In genomic region chr7:47405921-47406765, GRCh38 we compare ENCODE assay signal across 11 cellular contexts.
A peak's percentile ranks its signal among the peaks of the same experiment; 100 is the strongest.
DNase-seq lines count a peak whose midpoint lies in the region; ATAC-seq and TF ChIP-seq lines count a peak whose summit lies in the region.
"Had no signal": no experiment of that assay in that cellular context is flagged by ENCODE, and none has a peak within 500 bp of the region (broad histone marks: within the 10 kb centered on the region; RNA-seq: fewer than 3 reads in every experiment).

No MANE protein-coding gene starts in this region.

- H3K36me3 Mint-ChIP-seq in natural killer cell treated with Interleukin-12 subunit alpha and Interleukin-12 subunit beta and Interleukin-15 and Interleukin-18, amount 100 ng/mL, for 72 hours, result no peaks in the 10 kb centered on the region
- H3K36me3 Mint-ChIP-seq in activated T-helper 2 cell treated with anti-CD3 and anti-CD28 coated beads, Interferon-gamma antibody, Interleukin-2, Interleukin-4, amounts not matched to agents 10 μg/mL and 5 μg/mL and 100 μg/mL, durations not matched to agents 14 hours and 24 hours and 36 hours (ENCODE audit: low read depth), result no peaks in the 10 kb centered on the region

- H3K9me3 Mint-ChIP-seq in natural killer cell treated with Interleukin-12 subunit alpha and Interleukin-12 subunit beta and Interleukin-15 and Interleukin-18, amount 100 ng/mL, for 72 hours, result no peaks in the 10 kb centered on the region
- H3K9me3 Mint-ChIP-seq in activated T-helper 2 cell treated with anti-CD3 and anti-CD28 coated beads, Interferon-gamma antibody, Interleukin-2, Interleukin-4, amounts not matched to agents 10 μg/mL and 5 μg/mL and 100 μg/mL, durations not matched to agents 14 hours and 24 hours and 36 hours, result no peaks in the 10 kb centered on the region
- H3K9me3 Mint-ChIP-seq: central memory CD8-positive, alpha-beta T cell had no signal

- no peaks in the 10 kb centered on the region for H3K27me3 ChIP-seq in parathyroid adenoma (ENCODE audit: control insufficient read depth, insufficient read depth, low read length)
- H3K27me3 ChIP-seq: BLaER1 treated with 17β-estradiol and CSF1 and Interleukin-3, amounts not matched to agents 10 nM and 100 nM had no signal

- no peaks in the 10 kb centered on the region for H3K36me3 ChIP-seq in parathyroid adenoma (ENCODE audit: control insufficient read depth, insufficient read depth, low read length)

- no peaks in the 10 kb centered on the region for H3K79me2 ChIP-seq in parathyroid adenoma

- H3K27ac Mint-ChIP-seq in natural killer cell treated with Interleukin-12 subunit alpha and Interleukin-12 subunit beta and Interleukin-15 and Interleukin-18, amount 100 ng/mL, for 72 hours, result no peak overlapping the region
- no peak overlapping the region for H3K27ac Mint-ChIP-seq in activated T-helper 2 cell treated with anti-CD3 and anti-CD28 coated beads, Interferon-gamma antibody, Interleukin-2, Interleukin-4, amounts not matched to agents 10 μg/mL and 5 μg/mL and 100 μg/mL, durations not matched to agents 14 hours and 24 hours and 36 hours

- no peak overlapping the region for H3K4me3 ChIP-seq in parathyroid adenoma (ENCODE audit: low read depth, low read length)
- H3K4me3 ChIP-seq: BLaER1 treated with 17β-estradiol and CSF1 and Interleukin-3, amounts not matched to agents 10 nM and 100 nM had no signal

- ATAC-seq in natural killer cell treated with Interleukin-12 subunit alpha and Interleukin-12 subunit beta and Interleukin-15 and Interleukin-18, amount 100 ng/mL, for 72 hours, result no peak

- no peaks in the 10 kb centered on the region for H3K9me3 ChIP-seq in parathyroid adenoma (ENCODE audit: control insufficient read depth, low read length)
- H3K9me3 ChIP-seq: BLaER1 treated with 17β-estradiol and CSF1 and Interleukin-3, amounts not matched to agents 10 nM and 100 nM had no signal

- no peak overlapping the region for H3K4me3 Mint-ChIP-seq in natural killer cell treated with Interleukin-12 subunit alpha and Interleukin-12 subunit beta and Interleukin-15 and Interleukin-18, amount 100 ng/mL, for 72 hours
- no peak overlapping the region for H3K4me3 Mint-ChIP-seq in activated T-helper 2 cell treated with anti-CD3 and anti-CD28 coated beads, Interferon-gamma antibody, Interleukin-2, Interleukin-4, amounts not matched to agents 10 μg/mL and 5 μg/mL and 100 μg/mL, durations not matched to agents 14 hours and 24 hours and 36 hours (ENCODE audit: low read depth)
- H3K4me3 Mint-ChIP-seq: central memory CD8-positive, alpha-beta T cell had no signal

- H3K4me1 ChIP-seq in parathyroid adenoma, result peaks cover 60% of the 10 kb centered on the region

- H3K4me2 ChIP-seq in parathyroid adenoma (ENCODE audit: low read length), result peak overlapping the region; percentile 48

- peak overlapping the region; percentile 68 for H2AFZ ChIP-seq in parathyroid adenoma

- no peaks in the 10 kb centered on the region for H3K4me1 Mint-ChIP-seq in natural killer cell treated with Interleukin-12 subunit alpha and Interleukin-12 subunit beta and Interleukin-15 and Interleukin-18, amount 100 ng/mL, for 72 hours (ENCODE audit: low read depth in 2 of 2)
- peaks cover 5% of the 10 kb centered on the region for H3K4me1 Mint-ChIP-seq in activated T-helper 2 cell treated with anti-CD3 and anti-CD28 coated beads, Interferon-gamma antibody, Interleukin-2, Interleukin-4, amounts not matched to agents 10 μg/mL and 5 μg/mL and 100 μg/mL, durations not matched to agents 14 hours and 24 hours and 36 hours (ENCODE audit: low read depth)
- H3K4me1 Mint-ChIP-seq: central memory CD8-positive, alpha-beta T cell had no signal

- peaks cover 0 to 2% of the 10 kb centered on the region in 2 donors for H3K27me3 Mint-ChIP-seq in natural killer cell treated with Interleukin-12 subunit alpha and Interleukin-12 subunit beta and Interleukin-15 and Interleukin-18, amount 100 ng/mL, for 72 hours
- H3K27me3 Mint-ChIP-seq in activated T-helper 2 cell treated with anti-CD3 and anti-CD28 coated beads, Interferon-gamma antibody, Interleukin-2, Interleukin-4, amounts not matched to agents 10 μg/mL and 5 μg/mL and 100 μg/mL, durations not matched to agents 14 hours and 24 hours and 36 hours (ENCODE audit: low read depth), result no peaks in the 10 kb centered on the region

- H3K27ac ChIP-seq in C4-2B (peak overlapping the region; percentile 49), VCaP (peak overlapping the region; percentile 88), parathyroid adenoma (peak overlapping the region; percentile 97)
- H3K27ac ChIP-seq: BLaER1 treated with 17β-estradiol and CSF1 and Interleukin-3, amounts not matched to agents 10 nM and 100 nM had no signal

- intact Hi-C loops in activated T-helper 2 cell treated with anti-CD3 and anti-CD28 coated beads, Interferon-gamma antibody, Interleukin-2, Interleukin-4, amounts not matched to agents 10 μg/mL and 5 μg/mL and 100 μg/mL, durations not matched to agents 14 hours and 24 hours and 36 hours (cut with micrococcal nuclease), result no loop called here

- DNase-seq in glomerular visceral epithelial cell (ENCODE audit: extremely low spot score), result peak; percentile 32
- DNase-seq in natural killer cell treated with Interleukin-12 subunit alpha and Interleukin-12 subunit beta and Interleukin-15 and Interleukin-18, amount 100 ng/mL, for 72 hours (ENCODE audit: low spot score), result no peak
- no peak for DNase-seq in GM20000 (ENCODE audit: low spot score)
- DNase-seq in activated T-helper 2 cell treated with anti-CD3 and anti-CD28 coated beads, Interferon-gamma antibody, Interleukin-2, Interleukin-4, amounts not matched to agents 10 μg/mL and 5 μg/mL and 100 μg/mL, durations not matched to agents 14 hours and 24 hours and 36 hours (ENCODE audit: low spot score), result no peak
- DNase-seq in NOMO-1 treated with DMSO at 0.1 percent for 48 hours (lab: John Stamatoyannopoulos, UW; ENCODE audit: unreplicated experiment), result no peak
- DNase-seq: KG1 had no signal

- TF ChIP-seq CTCF in C4-2B (conservative IDR thresholded peaks at IDR 0.05) (no peak), VCaP (conservative IDR thresholded peaks at IDR 0.05) (no peak), parathyroid adenoma (IDR thresholded peaks at IDR 0.05) (no peak), GM20000 (IDR thresholded peaks at IDR 0.05; ENCODE audit: extremely low read depth, missing control alignments) (no peak)

- peak overlapping the region; percentile 10 for H3K9ac ChIP-seq in parathyroid adenoma
- H3K9ac ChIP-seq: BLaER1 treated with 17β-estradiol and CSF1 and Interleukin-3, amounts not matched to agents 10 nM and 100 nM had no signal
